Comparison of ENCODE assay signal across 9 cellular contexts in the genomic region with DNA sequence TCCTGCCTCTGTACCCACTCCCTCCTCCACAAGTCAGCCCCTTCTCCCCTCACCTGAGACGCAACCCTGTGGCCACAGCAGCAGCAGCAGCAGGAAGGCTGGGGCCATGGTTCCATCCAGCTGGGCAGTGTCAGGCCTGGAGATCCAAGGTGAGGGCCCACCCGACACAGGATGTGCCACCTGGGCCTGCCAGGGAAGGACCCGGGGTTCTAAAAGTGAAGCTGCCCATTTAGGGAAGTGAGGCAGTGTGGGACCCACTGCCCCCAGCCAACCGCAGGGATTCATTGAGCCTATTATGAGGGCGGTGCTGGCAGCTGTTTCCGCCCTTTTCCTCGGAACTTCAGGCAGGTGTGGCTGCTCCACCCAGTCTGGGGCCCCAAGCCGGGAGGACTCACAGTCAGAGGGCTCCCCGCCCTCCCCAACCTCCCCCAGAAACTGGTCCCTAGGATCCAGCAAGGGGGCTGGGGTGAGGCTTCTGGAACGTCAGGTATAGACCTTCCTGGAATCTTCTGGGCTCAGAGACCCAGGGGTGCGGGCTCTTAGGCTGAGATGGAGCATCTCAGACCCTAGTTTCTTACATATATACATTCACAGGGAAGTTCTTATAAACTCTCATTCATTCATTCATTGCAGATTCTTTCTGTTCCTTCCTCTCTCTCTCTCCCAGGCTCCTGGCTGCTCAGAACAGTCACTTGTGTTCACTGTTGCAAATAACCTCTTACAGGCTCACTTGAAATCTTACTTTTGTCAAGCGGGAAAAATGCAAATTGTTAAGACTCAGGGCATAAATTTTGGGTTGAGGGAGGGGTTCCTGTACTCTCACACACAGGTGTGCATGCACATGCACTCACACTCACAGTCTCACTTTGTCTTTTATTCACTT.
DNase-seq lines count a peak whose midpoint lies in the region; ATAC-seq, FAIRE-seq and TF ChIP-seq lines count a peak whose summit lies in the region.
"Had no signal": no experiment of that assay in that cellular context is flagged by ENCODE, and none has a peak within 500 bp of the region (broad histone marks: within the 10 kb centered on the region; RNA-seq: fewer than 3 reads in every experiment).

A gene with protein sequence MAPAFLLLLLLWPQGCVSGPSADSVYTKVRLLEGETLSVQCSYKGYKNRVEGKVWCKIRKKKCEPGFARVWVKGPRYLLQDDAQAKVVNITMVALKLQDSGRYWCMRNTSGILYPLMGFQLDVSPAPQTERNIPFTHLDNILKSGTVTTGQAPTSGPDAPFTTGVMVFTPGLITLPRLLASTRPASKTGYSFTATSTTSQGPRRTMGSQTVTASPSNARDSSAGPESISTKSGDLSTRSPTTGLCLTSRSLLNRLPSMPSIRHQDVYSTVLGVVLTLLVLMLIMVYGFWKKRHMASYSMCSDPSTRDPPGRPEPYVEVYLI (minus strand): TSS at position 249 of the 883 bp plus-strand sequence. CDS start 141 bp downstream, at position 108.

- H3K36me3 Mint-ChIP-seq in activated naive CD8-positive, alpha-beta T cell treated with anti-CD3 and anti-CD28 coated beads, Interleukin-2, amount 50 U/mL, for 24 hours (ENCODE audit: low read depth): no peaks in the 10 kb centered on the region

- H3K36me3 ChIP-seq in brain microvascular endothelial cell (replicated peaks): no peaks in the 10 kb centered on the region

- no peak for FAIRE-seq in H54 (lab: Jason Lieb, UNC)
- FAIRE-seq: endometrium had no signal

- H3K9me3 Mint-ChIP-seq in activated naive CD8-positive, alpha-beta T cell treated with anti-CD3 and anti-CD28 coated beads, Interleukin-2, amount 50 U/mL, for 24 hours: no peaks in the 10 kb centered on the region

- TF ChIP-seq CTCF in brain microvascular endothelial cell (IDR thresholded peaks at IDR 0.05; ENCODE audit: low read depth, low read length, missing control alignments): no peak
- no peak for TF ChIP-seq CTCF in GM20000 (IDR thresholded peaks at IDR 0.05; ENCODE audit: extremely low read depth, missing control alignments)

- DNase-seq in GM19238 (ENCODE audit: insufficient read length, low spot score) (peak; percentile 16), NAMALWA (ENCODE audit: low spot score) (peak; percentile 61), DMS153 treated with DMSO at 0.1 percent for 48 hours (lab: John Stamatoyannopoulos, UW; ENCODE audit: unreplicated experiment) (no peak), H54 (ENCODE audit: insufficient read length, low spot score) (no peak), brain microvascular endothelial cell (no peak), GM20000 (ENCODE audit: low spot score) (no peak)
- peak; percentile 46 for DNase-seq in activated naive CD8-positive, alpha-beta T cell treated with anti-CD3 and anti-CD28 coated beads, Interleukin-2, amount 50 U/mL, for 24 hours

- H3K4me3 Mint-ChIP-seq in activated naive CD8-positive, alpha-beta T cell treated with anti-CD3 and anti-CD28 coated beads, Interleukin-2, amount 50 U/mL, for 24 hours: peak within 1 kb of the TSS; percentile 70

- H3K27ac ChIP-seq in skin epidermis: peak within 1 kb of the TSS in 17 of 21 experiments; percentile 9 to 92 (median 79)
- H3K27ac ChIP-seq in brain microvascular endothelial cell: no peak within 1 kb of the TSS

- H3K27me3 Mint-ChIP-seq in activated naive CD8-positive, alpha-beta T cell treated with anti-CD3 and anti-CD28 coated beads, Interleukin-2, amount 50 U/mL, for 24 hours: no peaks in the 10 kb centered on the region

- H3K27me3 ChIP-seq in brain microvascular endothelial cell (replicated peaks): no peaks in the 10 kb centered on the region

- H3K4me1 Mint-ChIP-seq in activated naive CD8-positive, alpha-beta T cell treated with anti-CD3 and anti-CD28 coated beads, Interleukin-2, amount 50 U/mL, for 24 hours: peaks cover 52% of the 10 kb centered on the region

- peak; percentile 59 for ATAC-seq in activated naive CD8-positive, alpha-beta T cell treated with anti-CD3 and anti-CD28 coated beads, Interleukin-2, amount 50 U/mL, for 24 hours

- H3K4me3 ChIP-seq in skin epidermis (no peak within 1 kb of the TSS), brain microvascular endothelial cell (ENCODE audit: low read depth, low read length) (no peak within 1 kb of the TSS)

- in situ Hi-C loops in brain microvascular endothelial cell (cut with HindIII; ENCODE audit: low pct_ligation_motif_present, low sequenced_read_pairs): no loop called here

- no peak for TF ChIP-seq POLR2A in H54 (IDR thresholded peaks at IDR 0.05; ENCODE audit: low read depth, low read length)

- H3K27ac Mint-ChIP-seq in activated naive CD8-positive, alpha-beta T cell treated with anti-CD3 and anti-CD28 coated beads, Interleukin-2, amount 50 U/mL, for 24 hours: peak within 1 kb of the TSS; percentile 87

Comparison
In these comparisons a context has a peak if more than half of its experiments do, and no peak if none do; other contexts are left out.
1. DNase-seq: peak in GM19238 (single experiment), NAMALWA (single experiment) and activated naive CD8-positive, alpha-beta T cell treated with anti-CD3 and anti-CD28 coated beads, Interleukin-2, amount 50 U/mL, for 24 hours (single experiment); none in DMS153 treated with DMSO at 0.1 percent for 48 hours (single experiment), H54 (single experiment), brain microvascular endothelial cell (single experiment) and GM20000 (single experiment).